9 cellular contexts compared by ENCODE assay signal in genomic region chr5:170631471-170632195, GRCh38.
DNase-seq lines count a peak whose midpoint lies in the region; ATAC-seq and TF ChIP-seq lines count a peak whose summit lies in the region.
"Had no signal": no experiment of that assay in that cellular context is flagged by ENCODE, and none has a peak within 500 bp of the region (broad histone marks: within the 10 kb centered on the region; RNA-seq: fewer than 3 reads in every experiment).

No MANE protein-coding gene starts in this region.

- BruUV-seq in Calu3 (replicated peaks; lab: Mats Ljungman, UMichigan) (no TSS peak), OCI-LY7 (replicated peaks; lab: Mats Ljungman, UMichigan) (no TSS peak)

- H3K4me3 ChIP-seq in SJCRH30, result no peak overlapping the region
- no peak overlapping the region for H3K4me3 ChIP-seq in OCI-LY7 (ENCODE audit: low read depth, low read length, poor library complexity, severe bottlenecking)

- DNase-seq in Calu3 (peak; percentile 64), SJCRH30 (peak; percentile 28 to 51), Right ventricle myocardium superior (no peak), posterior cingulate gyrus (peak in 7 of 10 donors; percentile 19 to 90 (median 54)), GM10266 (ENCODE audit: extremely low spot score) (no peak), HUDEP-2 (lab: John Stamatoyannopoulos, UW; ENCODE audit: unreplicated experiment in 76 of 76) (no peak), OCI-LY7 (ENCODE audit: low spot score) (no peak)
- DNase-seq: KBM-7 had no signal

- H3K4me1 ChIP-seq in SJCRH30 (peaks cover 11% of the 10 kb centered on the region; the same call in 1 of the 2 replicates), OCI-LY7 (ENCODE audit: insufficient read depth, low read length, poor library complexity, severe bottlenecking) (no peaks in the 10 kb centered on the region)

- peaks cover 13% of the 10 kb centered on the region for H3K36me3 Mint-ChIP-seq in Calu3 (ENCODE audit: insufficient read depth, unreplicated experiment)

- H3K27ac Mint-ChIP-seq in Calu3 (ENCODE audit: unreplicated experiment), result no peak overlapping the region

- H3K4me2 ChIP-seq in OCI-LY7 (ENCODE audit: low read length), result no peak overlapping the region

- TF ChIP-seq CTCF in Calu3 (IDR thresholded peaks at IDR 0.05; ENCODE audit: unreplicated experiment) (no peak), GM10266 (IDR thresholded peaks at IDR 0.05; ENCODE audit: control insufficient read depth, insufficient read depth, low read depth, missing control alignments) (no peak), OCI-LY7 (conservative IDR thresholded peaks at IDR 0.05; ENCODE audit: low read length) (no peak)

- H2AFZ ChIP-seq in OCI-LY7 (ENCODE audit: low read length), result no peak overlapping the region

- no peak overlapping the region for H3K4me3 Mint-ChIP-seq in Calu3 (ENCODE audit: low read depth, unreplicated experiment)

- no peaks in the 10 kb centered on the region for H3K9me2 ChIP-seq in OCI-LY7 (ENCODE audit: insufficient read depth, low read length)

- CTCF ChIA-PET in Calu3 (lab: Charles Lee) (interaction anchor here (0.9 to 3.6 kb wide), 4 partner anchors 197 to 367 kb away, joined by 3 to 21 read pairs (median 3); no protein-coding TSS in a partner anchor), OCI-LY7 (lab: Charles Lee; ENCODE audit: unreplicated experiment) (no interaction called here)

- H3K9me3 ChIP-seq in SJCRH30 (replicated peaks), result no peaks in the 10 kb centered on the region
- no peaks in the 10 kb centered on the region for H3K9me3 ChIP-seq in OCI-LY7 (ENCODE audit: low read length)

- peaks cover 40% of the 10 kb centered on the region for H3K27me3 Mint-ChIP-seq in Calu3 (ENCODE audit: unreplicated experiment)

- H3K79me2 ChIP-seq in OCI-LY7 (ENCODE audit: insufficient read depth, low read depth, low read length), result no peaks in the 10 kb centered on the region

- H3K36me3 ChIP-seq in SJCRH30 (no peaks in the 10 kb centered on the region), OCI-LY7 (ENCODE audit: insufficient read depth, low read length) (no peaks in the 10 kb centered on the region)

- no peak overlapping the region for H3K27ac ChIP-seq in SJCRH30
- no peak overlapping the region for H3K27ac ChIP-seq in OCI-LY7 (ENCODE audit: low read depth, low read length, poor library complexity, severe bottlenecking)

- POLR2A ChIA-PET in OCI-LY7 (lab: Charles Lee), result interaction anchor here (1.0 kb wide), 1 partner anchor 20 kb away, joined by 3 read pairs; no protein-coding TSS in a partner anchor

- peak; percentile 19 for ATAC-seq in Right ventricle myocardium superior (ENCODE audit: poor library complexity)
- no peak for ATAC-seq in HG03108 (IDR thresholded peaks at IDR 0.05; ENCODE audit: unreplicated experiment)

- peaks cover 23% of the 10 kb centered on the region for H3K4me1 Mint-ChIP-seq in Calu3 (ENCODE audit: low read depth, unreplicated experiment)

- intact Hi-C loops in Calu3 (cut with micrococcal nuclease; ENCODE audit: unreplicated experiment) (loop anchor here (10.0 kb wide), 1 partner anchor 573 kb away; no protein-coding TSS in a partner anchor), Right ventricle myocardium superior (cut with DNase I) (loop anchor here (2.0 kb wide), 1 partner anchor 197 kb away; no protein-coding TSS in a partner anchor), posterior cingulate gyrus (cut with DNase I) (loop anchor here (5.0 kb wide), 1 partner anchor 404 kb away; no protein-coding TSS in a partner anchor), OCI-LY7 (cut with micrococcal nuclease; ENCODE audit: unreplicated experiment) (no loop called here)

- no peaks in the 10 kb centered on the region for H3K27me3 ChIP-seq in SJCRH30

- no peaks in the 10 kb centered on the region for H4K20me1 ChIP-seq in OCI-LY7 (ENCODE audit: insufficient read depth, low read length)

- H3K9me3 Mint-ChIP-seq in Calu3 (ENCODE audit: low read depth, unreplicated experiment), result no peaks in the 10 kb centered on the region

Comparison
In these comparisons a context has a peak if more than half of its experiments do, and no peak if none do; other contexts are left out.
1. DNase-seq: peak in Calu3 (single experiment), SJCRH30 (2 of 2) and posterior cingulate gyrus (7 of 10); none in Right ventricle myocardium superior (single experiment), GM10266 (single experiment), HUDEP-2 (0 of 76) and OCI-LY7 (single experiment).